8 cellular contexts compared by ENCODE assay signal in genomic region chr3:26712211-26713026, GRCh38.
DNase-seq lines count a peak whose midpoint lies in the region; ATAC-seq and TF ChIP-seq lines count a peak whose summit lies in the region.

No MANE protein-coding gene starts in this region.

- no peak overlapping the region for H3K4me3 Mint-ChIP-seq in activated naive CD4-positive, alpha-beta T cell treated with anti-CD3 and anti-CD28 coated beads, Interleukin-2, amount 10 ng/mL, durations not matched to agents 7 days and 5 days

- TF ChIP-seq POLR2A in esophagus squamous epithelium (IDR thresholded peaks at IDR 0.05), result no peak

- no peaks in the 10 kb centered on the region for H3K36me3 Mint-ChIP-seq in activated naive CD4-positive, alpha-beta T cell treated with anti-CD3 and anti-CD28 coated beads, Interleukin-2, amount 10 ng/mL, durations not matched to agents 7 days and 5 days

- peak; percentile 29 for DNase-seq in GM03348 (ENCODE audit: low spot score)
- peak; percentile 49 for DNase-seq in PC-3
- no peak for DNase-seq in esophagus squamous epithelium (lab: John Stamatoyannopoulos, UW)
- DNase-seq in activated naive CD4-positive, alpha-beta T cell treated with anti-CD3 and anti-CD28 coated beads, Interleukin-2, amount 10 ng/mL, durations not matched to agents 7 days and 5 days, result no peak
- DNase-seq in H7, result no peak

- H3K27ac ChIP-seq in PC-3 (ENCODE audit: low read length), result no peak overlapping the region
- H3K27ac ChIP-seq in esophagus squamous epithelium, result no peak overlapping the region
- H3K27ac ChIP-seq in parathyroid adenoma, result no peak overlapping the region

- no peaks in the 10 kb centered on the region for H3F3A ChIP-seq in PC-3 (ENCODE audit: low read length, unreplicated experiment)

- H3K4me2 ChIP-seq in PC-3 (ENCODE audit: low read length), result no peak overlapping the region
- no peak overlapping the region for H3K4me2 ChIP-seq in parathyroid adenoma (ENCODE audit: low read length)

- ATAC-seq in GM21367 (IDR thresholded peaks at IDR 0.05; ENCODE audit: unreplicated experiment) (peak; percentile 76), HG03565 (IDR thresholded peaks at IDR 0.05; ENCODE audit: unreplicated experiment) (peak; percentile 78), PC-3 (no peak)

- H3K27me3 Mint-ChIP-seq in activated naive CD4-positive, alpha-beta T cell treated with anti-CD3 and anti-CD28 coated beads, Interleukin-2, amount 10 ng/mL, durations not matched to agents 7 days and 5 days, result no peaks in the 10 kb centered on the region

- 0 out of 2 replicates have a peak, but pooled peaks cover 6% of the 10 kb centered on the region for H3K9me3 ChIP-seq in PC-3 (ENCODE audit: low read length)
- H3K9me3 ChIP-seq in esophagus squamous epithelium, result no peaks in the 10 kb centered on the region
- H3K9me3 ChIP-seq in parathyroid adenoma (ENCODE audit: control insufficient read depth, low read length), result no peaks in the 10 kb centered on the region

- intact Hi-C loops in PC-3 (cut with micrococcal nuclease), result no loop called here
- intact Hi-C loops in esophagus squamous epithelium (cut with DNase I), result no loop called here

- no peaks in the 10 kb centered on the region for H3K4me1 Mint-ChIP-seq in activated naive CD4-positive, alpha-beta T cell treated with anti-CD3 and anti-CD28 coated beads, Interleukin-2, amount 10 ng/mL, durations not matched to agents 7 days and 5 days

- CTCF ChIA-PET in PC-3 (lab: Charles Lee), result no interaction called here
- CTCF ChIA-PET in activated naive CD4-positive, alpha-beta T cell treated with anti-CD3 and anti-CD28 coated beads, Interleukin-2, amount 10 ng/mL, durations not matched to agents 7 days and 5 days (lab: Charles Lee), result interaction anchor here (1.2 to 1.4 kb wide), 2 partner anchors 10 to 640 kb away, joined by 3 to 5 read pairs; no protein-coding TSS in a partner anchor

- H3K4me1 ChIP-seq in PC-3 (ENCODE audit: insufficient read depth, low read length) (no peaks in the 10 kb centered on the region), esophagus squamous epithelium (no peaks in the 10 kb centered on the region), parathyroid adenoma (no peaks in the 10 kb centered on the region)

- H2AFZ ChIP-seq in PC-3 (ENCODE audit: low read length) (no peak overlapping the region), parathyroid adenoma (no peak overlapping the region)

- POLR2A ChIA-PET in PC-3 (lab: Charles Lee; ENCODE audit: unreplicated experiment), result no interaction called here

- H4K20me1 ChIP-seq in PC-3 (ENCODE audit: low read length), result no peaks in the 10 kb centered on the region

- H3K9ac ChIP-seq in PC-3 (ENCODE audit: low read length), result no peak overlapping the region
- H3K9ac ChIP-seq in parathyroid adenoma, result no peak overlapping the region

- H3K36me3 ChIP-seq in PC-3 (ENCODE audit: low read depth, low read length), result no peaks in the 10 kb centered on the region
- no peaks in the 10 kb centered on the region for H3K36me3 ChIP-seq in esophagus squamous epithelium
- H3K36me3 ChIP-seq in parathyroid adenoma (ENCODE audit: control insufficient read depth, insufficient read depth, low read length), result no peaks in the 10 kb centered on the region
- H3K36me3 ChIP-seq in H7 (replicated peaks; ENCODE audit: control insufficient read depth, insufficient read depth, low read length), result no peaks in the 10 kb centered on the region

- no peak overlapping the region for H3K4me3 ChIP-seq in PC-3 (ENCODE audit: low read length)
- no peak overlapping the region for H3K4me3 ChIP-seq in esophagus squamous epithelium
- no peak overlapping the region for H3K4me3 ChIP-seq in parathyroid adenoma (ENCODE audit: low read depth, low read length)
- no peak overlapping the region for H3K4me3 ChIP-seq in H7 (ENCODE audit: insufficient read depth, low read depth, low read length)

- TF ChIP-seq CTCF in PC-3 (conservative IDR thresholded peaks at IDR 0.05; ENCODE audit: low read depth, low read length), result peak; percentile 64
- peak; percentile 24 to 71 (median 59) for TF ChIP-seq CTCF in esophagus squamous epithelium (IDR thresholded peaks at IDR 0.05)
- TF ChIP-seq CTCF in parathyroid adenoma (IDR thresholded peaks at IDR 0.05), result peak; percentile 31

- no TSS peak for BruUV-seq in PC-3 (replicated peaks; lab: Mats Ljungman, UMichigan)

- no peaks in the 10 kb centered on the region for H3K9me3 Mint-ChIP-seq in activated naive CD4-positive, alpha-beta T cell treated with anti-CD3 and anti-CD28 coated beads, Interleukin-2, amount 10 ng/mL, durations not matched to agents 7 days and 5 days

- H3K27me3 ChIP-seq in PC-3 (ENCODE audit: low read length) (no peaks in the 10 kb centered on the region), esophagus squamous epithelium (no peaks in the 10 kb centered on the region), parathyroid adenoma (ENCODE audit: control insufficient read depth, insufficient read depth, low read length) (no peaks in the 10 kb centered on the region), H7 (ENCODE audit: control insufficient read depth, insufficient read depth, low read length) (no peaks in the 10 kb centered on the region)

- no peaks in the 10 kb centered on the region for H3K9me2 ChIP-seq in PC-3 (replicated peaks; ENCODE audit: low read length)

- WGBS in esophagus squamous epithelium, 2 donors, result 27 to 39% methylated on average over 4 to 5 of the region's 5 CpGs

- H3K79me2 ChIP-seq in PC-3 (ENCODE audit: low read length) (no peaks in the 10 kb centered on the region), parathyroid adenoma (no peaks in the 10 kb centered on the region)

- no peak overlapping the region for H3K27ac Mint-ChIP-seq in activated naive CD4-positive, alpha-beta T cell treated with anti-CD3 and anti-CD28 coated beads, Interleukin-2, amount 10 ng/mL, durations not matched to agents 7 days and 5 days

Comparison
In these comparisons a context has a peak if more than half of its experiments do, and no peak if none do; other contexts are left out.
1. DNase-seq: peak in GM03348 (single experiment) and PC-3 (single experiment); none in esophagus squamous epithelium (single experiment), activated naive CD4-positive, alpha-beta T cell treated with anti-CD3 and anti-CD28 coated beads, Interleukin-2, amount 10 ng/mL, durations not matched to agents 7 days and 5 days (single experiment) and H7 (single experiment).
2. Peak in every context shown above with its lines, with median percentiles within 50 percentile points of each other: CTCF ChIP-seq.